8 cellular contexts compared by ENCODE assay signal in genomic region chr3:149512073-149512782, GRCh38. TPM values are rescaled to one million over a fixed set of nuclear protein-coding genes. Genes with fewer than 3 reads are reported as not detected.
DNase-seq lines count a peak whose midpoint lies in the region; ATAC-seq and TF ChIP-seq lines count a peak whose summit lies in the region.

No MANE protein-coding gene starts in this region.

- no peak overlapping the region for H3K27ac ChIP-seq in heart right ventricle

- ATAC-seq in HG03175 (IDR thresholded peaks at IDR 0.05; ENCODE audit: unreplicated experiment) (peak; percentile 83), heart right ventricle (peak; percentile 74 to 86 (median 80))
- peak; percentile 51 for ATAC-seq in activated T-helper 17 cell treated with anti-CD3 and anti-CD28 coated beads, Interleukin-2, amount 50 U/mL, for 72 hours (replicated peaks)

- intact Hi-C loops in heart right ventricle (cut with DNase I) = loop anchor here (1.0 to 5.0 kb wide), 4 partner anchors 205 to 260 kb away; no protein-coding TSS in a partner anchor

- peaks cover 0 to 14% (median 0%) of the 10 kb centered on the region in 9 donors for H3K36me3 ChIP-seq in heart right ventricle

- 13 to 14% methylated on average over 9 of the region's 9 CpGs for WGBS in heart right ventricle, 2 donors

- no peaks in the 10 kb centered on the region for H3K9me3 Mint-ChIP-seq in activated T-helper 17 cell treated with anti-CD3 and anti-CD28 coated beads, Interleukin-2, amount 50 U/mL, for 72 hours
- no peaks in the 10 kb centered on the region for H3K9me3 Mint-ChIP-seq in progenitor cell of endocrine pancreas (ENCODE audit: low read depth)

- no peaks in the 10 kb centered on the region for H3K9me3 ChIP-seq in heart right ventricle

- H3K27me3 ChIP-seq in heart right ventricle = no peaks in the 10 kb centered on the region

- H3K4me3 ChIP-seq in heart right ventricle = no peak overlapping the region

- peaks cover 18% of the 10 kb centered on the region for H3K27me3 Mint-ChIP-seq in activated T-helper 17 cell treated with anti-CD3 and anti-CD28 coated beads, Interleukin-2, amount 50 U/mL, for 72 hours
- no peaks in the 10 kb centered on the region for H3K27me3 Mint-ChIP-seq in progenitor cell of endocrine pancreas

- H3K36me3 Mint-ChIP-seq in activated T-helper 17 cell treated with anti-CD3 and anti-CD28 coated beads, Interleukin-2, amount 50 U/mL, for 72 hours (ENCODE audit: low read depth) = no peaks in the 10 kb centered on the region
- no peaks in the 10 kb centered on the region for H3K36me3 Mint-ChIP-seq in progenitor cell of endocrine pancreas (ENCODE audit: insufficient read depth)

- no peaks in the 10 kb centered on the region for H3K4me1 Mint-ChIP-seq in activated T-helper 17 cell treated with anti-CD3 and anti-CD28 coated beads, Interleukin-2, amount 50 U/mL, for 72 hours
- H3K4me1 Mint-ChIP-seq in progenitor cell of endocrine pancreas (ENCODE audit: low read depth) = peaks cover 23% of the 10 kb centered on the region

- H3K27ac Mint-ChIP-seq in activated T-helper 17 cell treated with anti-CD3 and anti-CD28 coated beads, Interleukin-2, amount 50 U/mL, for 72 hours = no peak overlapping the region
- peak overlapping the region; percentile 53 for H3K27ac Mint-ChIP-seq in progenitor cell of endocrine pancreas

- TF ChIP-seq CTCF in heart right ventricle (IDR thresholded peaks at IDR 0.05) = peak; percentile 71 to 91 (median 87)
- TF ChIP-seq CTCF in progenitor cell of endocrine pancreas (IDR thresholded peaks at IDR 0.05; ENCODE audit: unreplicated experiment) = peak; percentile 83

- DNase-seq in DMS114 treated with DMSO at 0.1 percent for 48 hours (lab: John Stamatoyannopoulos, UW; ENCODE audit: unreplicated experiment) (peak; percentile 33), GM19238 (ENCODE audit: insufficient read length, low spot score) (peak; percentile 53), NCI-H446 (lab: John Stamatoyannopoulos, UW) (peak; percentile 59 to 82), heart right ventricle (peak; percentile 40 to 62), progenitor cell of endocrine pancreas (ENCODE audit: low spot score, unreplicated experiment) (peak; percentile 47), NCI-H1694 (lab: John Stamatoyannopoulos, UW) (no peak)

- peaks cover 0 to 29% (median 13%) of the 10 kb centered on the region in 9 donors for H3K4me1 ChIP-seq in heart right ventricle

- H3K4me3 Mint-ChIP-seq in activated T-helper 17 cell treated with anti-CD3 and anti-CD28 coated beads, Interleukin-2, amount 50 U/mL, for 72 hours = no peak overlapping the region
- H3K4me3 Mint-ChIP-seq in progenitor cell of endocrine pancreas (ENCODE audit: low read depth) = peak overlapping the region; percentile 58

RNA-seq across cellular contexts. Expression of gene TM4SF4, which starts 37.7 kb away (rescaled TPM):
- total RNA-seq in activated T-helper 17 cell treated with anti-CD3 and anti-CD28 coated beads, Interleukin-2, amount 50 U/mL, for 72 hours = not detected
- total RNA-seq in heart right ventricle = not detected
- polyA plus RNA-seq in heart right ventricle = not detected
- total RNA-seq in progenitor cell of endocrine pancreas = 314 and 357 TPM in 2 replicates

Comparison
In these comparisons a context has a peak if more than half of its experiments do, and no peak if none do; other contexts are left out.
1. RNA of gene TM4SF4, which starts 37.7 kb away (total RNA-seq): 314 to 357 TPM in progenitor cell of endocrine pancreas; not detected in activated T-helper 17 cell treated with anti-CD3 and anti-CD28 coated beads, Interleukin-2, amount 50 U/mL, for 72 hours and not detected in heart right ventricle; every median in the first group is over 100 times any median in the second.
2. Peak in every context shown above with its lines, with median percentiles within 50 percentile points of each other: ATAC-seq.